Comparison of ENCODE assay signal across 1 cellular context in the genomic region with DNA sequence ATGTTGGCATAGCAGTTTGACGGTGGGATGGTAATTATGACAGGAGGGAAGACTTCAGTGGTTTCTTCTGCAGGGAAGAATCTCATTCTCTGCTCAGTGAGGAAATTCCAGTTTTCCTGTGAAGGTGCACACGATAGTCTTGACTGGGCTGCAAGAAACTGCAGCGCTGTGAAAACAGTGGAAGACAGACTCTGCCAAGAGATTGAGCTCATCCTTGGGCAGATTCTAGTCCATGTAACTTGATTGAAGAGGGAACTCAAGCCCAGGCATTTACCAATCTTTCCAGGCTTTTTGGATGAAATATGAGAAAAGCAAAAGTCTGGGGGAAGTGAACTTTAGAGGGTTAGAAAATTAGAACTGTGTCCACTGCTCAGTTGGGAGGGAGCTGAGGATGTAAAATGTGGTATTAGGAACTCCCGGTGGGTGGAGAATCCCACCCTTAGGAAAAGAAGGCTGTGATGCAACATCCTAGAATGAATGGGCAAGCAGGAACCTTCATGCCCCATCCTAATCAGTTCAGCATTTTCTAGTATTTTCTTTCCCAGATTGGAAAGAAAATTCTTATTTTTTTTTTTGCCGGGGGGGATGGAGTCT.
TF ChIP-seq lines count a peak whose summit lies in the region.

No MANE protein-coding gene starts in this region.

TF ChIP-seq in WTC11, 78 proteins besides CTCF, POLR2A, EP300 and RAD21 (continued from another document):
- TF ChIP-seq, protein P1, sequence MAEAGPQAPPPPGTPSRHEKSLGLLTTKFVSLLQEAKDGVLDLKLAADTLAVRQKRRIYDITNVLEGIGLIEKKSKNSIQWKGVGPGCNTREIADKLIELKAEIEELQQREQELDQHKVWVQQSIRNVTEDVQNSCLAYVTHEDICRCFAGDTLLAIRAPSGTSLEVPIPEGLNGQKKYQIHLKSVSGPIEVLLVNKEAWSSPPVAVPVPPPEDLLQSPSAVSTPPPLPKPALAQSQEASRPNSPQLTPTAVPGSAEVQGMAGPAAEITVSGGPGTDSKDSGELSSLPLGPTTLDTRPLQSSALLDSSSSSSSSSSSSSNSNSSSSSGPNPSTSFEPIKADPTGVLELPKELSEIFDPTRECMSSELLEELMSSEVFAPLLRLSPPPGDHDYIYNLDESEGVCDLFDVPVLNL (CRISPR knock-in tag; IDR thresholded peaks at IDR 0.05; ENCODE audit: borderline replicate concordance, low read depth): no peak
- TF ChIP-seq IRF2 (CRISPR knock-in tag; IDR thresholded peaks at IDR 0.05; ENCODE audit: borderline replicate concordance, low read depth) (no peak), ESRRA (CRISPR knock-in tag; IDR thresholded peaks at IDR 0.05; ENCODE audit: borderline replicate concordance) (no peak), TCF7 (CRISPR knock-in tag; IDR thresholded peaks at IDR 0.05; ENCODE audit: low read depth) (no peak)
- TF ChIP-seq, protein P2, sequence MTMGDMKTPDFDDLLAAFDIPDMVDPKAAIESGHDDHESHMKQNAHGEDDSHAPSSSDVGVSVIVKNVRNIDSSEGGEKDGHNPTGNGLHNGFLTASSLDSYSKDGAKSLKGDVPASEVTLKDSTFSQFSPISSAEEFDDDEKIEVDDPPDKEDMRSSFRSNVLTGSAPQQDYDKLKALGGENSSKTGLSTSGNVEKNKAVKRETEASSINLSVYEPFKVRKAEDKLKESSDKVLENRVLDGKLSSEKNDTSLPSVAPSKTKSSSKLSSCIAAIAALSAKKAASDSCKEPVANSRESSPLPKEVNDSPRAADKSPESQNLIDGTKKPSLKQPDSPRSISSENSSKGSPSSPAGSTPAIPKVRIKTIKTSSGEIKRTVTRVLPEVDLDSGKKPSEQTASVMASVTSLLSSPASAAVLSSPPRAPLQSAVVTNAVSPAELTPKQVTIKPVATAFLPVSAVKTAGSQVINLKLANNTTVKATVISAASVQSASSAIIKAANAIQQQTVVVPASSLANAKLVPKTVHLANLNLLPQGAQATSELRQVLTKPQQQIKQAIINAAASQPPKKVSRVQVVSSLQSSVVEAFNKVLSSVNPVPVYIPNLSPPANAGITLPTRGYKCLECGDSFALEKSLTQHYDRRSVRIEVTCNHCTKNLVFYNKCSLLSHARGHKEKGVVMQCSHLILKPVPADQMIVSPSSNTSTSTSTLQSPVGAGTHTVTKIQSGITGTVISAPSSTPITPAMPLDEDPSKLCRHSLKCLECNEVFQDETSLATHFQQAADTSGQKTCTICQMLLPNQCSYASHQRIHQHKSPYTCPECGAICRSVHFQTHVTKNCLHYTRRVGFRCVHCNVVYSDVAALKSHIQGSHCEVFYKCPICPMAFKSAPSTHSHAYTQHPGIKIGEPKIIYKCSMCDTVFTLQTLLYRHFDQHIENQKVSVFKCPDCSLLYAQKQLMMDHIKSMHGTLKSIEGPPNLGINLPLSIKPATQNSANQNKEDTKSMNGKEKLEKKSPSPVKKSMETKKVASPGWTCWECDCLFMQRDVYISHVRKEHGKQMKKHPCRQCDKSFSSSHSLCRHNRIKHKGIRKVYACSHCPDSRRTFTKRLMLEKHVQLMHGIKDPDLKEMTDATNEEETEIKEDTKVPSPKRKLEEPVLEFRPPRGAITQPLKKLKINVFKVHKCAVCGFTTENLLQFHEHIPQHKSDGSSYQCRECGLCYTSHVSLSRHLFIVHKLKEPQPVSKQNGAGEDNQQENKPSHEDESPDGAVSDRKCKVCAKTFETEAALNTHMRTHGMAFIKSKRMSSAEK (CRISPR knock-in tag; IDR thresholded peaks at IDR 0.05; ENCODE audit: borderline replicate concordance): no peak
- TF ChIP-seq, protein P3, sequence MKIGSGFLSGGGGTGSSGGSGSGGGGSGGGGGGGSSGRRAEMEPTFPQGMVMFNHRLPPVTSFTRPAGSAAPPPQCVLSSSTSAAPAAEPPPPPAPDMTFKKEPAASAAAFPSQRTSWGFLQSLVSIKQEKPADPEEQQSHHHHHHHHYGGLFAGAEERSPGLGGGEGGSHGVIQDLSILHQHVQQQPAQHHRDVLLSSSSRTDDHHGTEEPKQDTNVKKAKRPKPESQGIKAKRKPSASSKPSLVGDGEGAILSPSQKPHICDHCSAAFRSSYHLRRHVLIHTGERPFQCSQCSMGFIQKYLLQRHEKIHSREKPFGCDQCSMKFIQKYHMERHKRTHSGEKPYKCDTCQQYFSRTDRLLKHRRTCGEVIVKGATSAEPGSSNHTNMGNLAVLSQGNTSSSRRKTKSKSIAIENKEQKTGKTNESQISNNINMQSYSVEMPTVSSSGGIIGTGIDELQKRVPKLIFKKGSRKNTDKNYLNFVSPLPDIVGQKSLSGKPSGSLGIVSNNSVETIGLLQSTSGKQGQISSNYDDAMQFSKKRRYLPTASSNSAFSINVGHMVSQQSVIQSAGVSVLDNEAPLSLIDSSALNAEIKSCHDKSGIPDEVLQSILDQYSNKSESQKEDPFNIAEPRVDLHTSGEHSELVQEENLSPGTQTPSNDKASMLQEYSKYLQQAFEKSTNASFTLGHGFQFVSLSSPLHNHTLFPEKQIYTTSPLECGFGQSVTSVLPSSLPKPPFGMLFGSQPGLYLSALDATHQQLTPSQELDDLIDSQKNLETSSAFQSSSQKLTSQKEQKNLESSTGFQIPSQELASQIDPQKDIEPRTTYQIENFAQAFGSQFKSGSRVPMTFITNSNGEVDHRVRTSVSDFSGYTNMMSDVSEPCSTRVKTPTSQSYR (CRISPR knock-in tag; IDR thresholded peaks at IDR 0.05): no peak
